ENCODE assay signal across 8 cellular contexts in genomic region chr2:216692636-216693413, GRCh38. TPM values are rescaled to one million over a fixed set of nuclear protein-coding genes. Genes with fewer than 3 reads are reported as not detected.
DNase-seq lines count a peak whose midpoint lies in the region; ATAC-seq, FAIRE-seq and TF ChIP-seq lines count a peak whose summit lies in the region.

No MANE protein-coding gene starts in this region.

- 2% methylated on average over 28 of the region's 28 CpGs for WGBS in A549 (ENCODE audit: missing lambda C conversion rate)

- H3K4me3 ChIP-seq in A549, result peak overlapping the region; percentile 52

- H3K27me3 ChIP-seq in layer of hippocampus (ENCODE audit: control insufficient read depth, insufficient read depth, low read length), result peaks cover 2% of the 10 kb centered on the region

- peak overlapping the region; percentile 94 for H3K4me2 ChIP-seq in A549

- peak; percentile 56 to 83 for DNase-seq in A549 (ENCODE audit: low read depth in 1 of 2, low spot score in 1 of 2)
- DNase-seq in NCI-H2107 (lab: John Stamatoyannopoulos, UW), result peak; percentile 62
- peak; percentile 33 for DNase-seq in activated CD4-positive, alpha-beta T cell treated with anti-CD3 and anti-CD28 coated beads for 1 hour
- peak; percentile 86 for DNase-seq in cerebellum (ENCODE audit: low spot score)
- DNase-seq in stimulated activated CD4-positive, alpha-beta T cell treated with anti-CD3 and anti-CD28 coated beads, Interleukin-1b, Interleukin-23, amount 100 ng/mL, for 4 hours (ENCODE audit: low read depth in 2 of 2), result peak; percentile 37 to 63

- CTCF ChIA-PET in A549 (lab: Yijun Ruan, JAX), result interaction anchor here (0.7 to 2.2 kb wide), 4 partner anchors 8 to 135 kb away, joined by 3 to 15 read pairs (median 4); no protein-coding TSS in a partner anchor

- no peak for TF ChIP-seq CTCF in A549 (IDR thresholded peaks at IDR 0.05)

- no peak for FAIRE-seq in A549 (lab: Jason Lieb, UNC)

- H3K4me1 ChIP-seq in A549, result peaks cover 31% of the 10 kb centered on the region; the same call in 2 of the 3 replicates

- no peak for TF ChIP-seq POLR2A in A549 (IDR thresholded peaks at IDR 0.05; ENCODE audit: low read length)

- TF ChIP-seq EP300 in A549 (IDR thresholded peaks at IDR 0.05), result no peak

- POLR2A ChIA-PET in A549 (lab: Yijun Ruan, JAX), result no interaction called here

- no peaks in the 10 kb centered on the region for H3K9me3 ChIP-seq in A549

- H3K27ac ChIP-seq in A549 (peak overlapping the region in 1 of 2 experiments; percentile 55; a peak in 1 of 6 replicates), layer of hippocampus (ENCODE audit: low read depth, low read length) (peak overlapping the region; percentile 53)

- peak; percentile 53 to 85; a peak in 5 of 6 replicates for ATAC-seq in A549
- peak; percentile 58 for ATAC-seq in GM21447 (IDR thresholded peaks at IDR 0.05; ENCODE audit: unreplicated experiment)
- no peak for ATAC-seq in GM19023 (IDR thresholded peaks at IDR 0.05; ENCODE audit: unreplicated experiment)

- TF ChIP-seq RAD21 in A549 (conservative IDR thresholded peaks at IDR 0.05 in 1 of 2, IDR thresholded peaks at IDR 0.05 in 1 of 2), result no peak

TF ChIP-seq in A549, 52 proteins besides CTCF, POLR2A, EP300 and RAD21:
- peak; percentile 68; the same call in 1 of the 2 replicates for TF ChIP-seq PBX3 (IDR thresholded peaks at IDR 0.05)
- TF ChIP-seq CBX8 (IDR thresholded peaks at IDR 0.05), result peak; percentile 71; the same call in 1 of the 2 replicates
- TF ChIP-seq EHF (CRISPR knock-in tag; IDR thresholded peaks at IDR 0.05), result no peak
- TF ChIP-seq CBX2 (IDR thresholded peaks at IDR 0.05; ENCODE audit: borderline replicate concordance, low read depth), result no peak

RNA-seq across cellular contexts. Expression of gene IGFBP5, which starts 2.5 kb away (rescaled TPM):
- polyA plus RNA-seq in A549 (2011; rRNA removed), result 0.97 and 1.5 TPM in 2 replicates
- polyA plus RNA-seq in A549 (2012; cell fraction: cytosol; rRNA removed), result 1.5 and 1.9 TPM in 2 replicates
- polyA plus RNA-seq in A549 (2012; cell fraction: nucleus; rRNA removed), result 2.2 and 4.9 TPM in 2 replicates
- polyA plus RNA-seq in A549 (2017; fragmentation: RNase III; extraction: RNeasy Plus Mini Kit Qiagen cat#74134 plus additional on column Dnase treatment), result 0.20 to 0.46 TPM (median 0.23 TPM) in 3 replicates
- 1.7 and 3.4 TPM in 2 replicates for polyA minus RNA-seq in A549 (2011; rRNA and poly(A)+ RNA removed)
- total RNA-seq in cerebellum, result 60.9 TPM

RNA-seq across cellular contexts. Expression of gene IGFBP2, which starts 59.6 kb away (rescaled TPM):
- 34.9 and 36.1 TPM in 2 replicates for polyA plus RNA-seq in A549 (2011; rRNA removed)
- 69.5 and 87.5 TPM in 2 replicates for polyA plus RNA-seq in A549 (2012; cell fraction: cytosol; rRNA removed)
- 93.1 and 114 TPM in 2 replicates for polyA plus RNA-seq in A549 (2012; cell fraction: nucleus; rRNA removed)
- polyA plus RNA-seq in A549 (2017; fragmentation: RNase III; extraction: RNeasy Plus Mini Kit Qiagen cat#74134 plus additional on column Dnase treatment), result 21.1 to 27.0 TPM (median 26.1 TPM) in 3 replicates
- polyA minus RNA-seq in A549 (2011; rRNA and poly(A)+ RNA removed), result 37.5 and 38.6 TPM in 2 replicates
- total RNA-seq in cerebellum, result 101 TPM

Comparison
In these comparisons a context has a peak if more than half of its experiments do, and no peak if none do; other contexts are left out.
1. DNase-seq: peak in every context shown above with its lines; median percentile 86 in cerebellum; 70 in A549; 62 in NCI-H2107; 50 in stimulated activated CD4-positive, alpha-beta T cell treated with anti-CD3 and anti-CD28 coated beads, Interleukin-1b, Interleukin-23, amount 100 ng/mL, for 4 hours; 33 in activated CD4-positive, alpha-beta T cell treated with anti-CD3 and anti-CD28 coated beads for 1 hour.